ENCODE assay signal across 22 cellular contexts in the genomic region with DNA sequence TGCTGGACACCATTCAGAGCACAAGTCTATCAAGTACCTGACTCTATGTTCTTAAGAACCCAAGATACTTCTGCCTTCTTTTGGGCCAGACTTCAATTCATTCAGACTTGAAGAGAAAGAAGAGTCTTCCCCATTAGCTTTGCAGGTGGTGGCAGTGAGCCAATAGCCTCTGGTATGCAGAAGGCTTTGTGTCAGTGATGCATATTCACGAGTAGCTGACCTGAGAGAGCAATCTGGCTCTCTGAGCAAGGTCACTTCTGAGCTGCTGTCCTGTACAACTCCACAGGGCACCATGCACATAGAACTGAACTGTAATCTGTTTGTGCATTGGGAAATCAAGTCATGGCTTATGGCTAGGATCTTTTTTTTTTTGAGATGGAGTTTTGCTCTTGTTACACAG. TPM values are rescaled to one million over a fixed set of nuclear protein-coding genes. Genes with fewer than 3 reads are reported as not detected.
A peak's percentile ranks its signal among the peaks of the same experiment; 100 is the strongest.
DNase-seq lines count a peak whose midpoint lies in the region; ATAC-seq and TF ChIP-seq lines count a peak whose summit lies in the region.
"Had no signal": no experiment of that assay in that cellular context is flagged by ENCODE, and none has a peak within 500 bp of the region (broad histone marks: within the 10 kb centered on the region; RNA-seq: fewer than 3 reads in every experiment).

No MANE protein-coding gene starts in this region.

- H3K4me3 ChIP-seq in breast epithelium (no peak overlapping the region), esophagus muscularis mucosa (no peak overlapping the region)
- H3K4me3 ChIP-seq: body of pancreas, lower lobe of right lung had no signal

- intact Hi-C loops in MCF 10A (cut with micrococcal nuclease) = no loop called here
- intact Hi-C loops in breast epithelium (cut with DNase I; ENCODE audit: low total_unique reads) = no loop called here
- intact Hi-C loops in esophagus muscularis mucosa (cut with DNase I) = no loop called here

- H3K27ac ChIP-seq in breast epithelium = no peak overlapping the region
- no peak overlapping the region for H3K27ac ChIP-seq in esophagus muscularis mucosa (replicated peaks in 1 of 4)
- H3K27ac ChIP-seq: body of pancreas, lower lobe of right lung had no signal

- TF ChIP-seq CTCF in MCF 10A (IDR thresholded peaks at IDR 0.05; ENCODE audit: unreplicated experiment) (no peak), breast epithelium (IDR thresholded peaks at IDR 0.05) (no peak), chondrocyte (IDR thresholded peaks at IDR 0.05) (no peak), esophagus muscularis mucosa (IDR thresholded peaks at IDR 0.05) (no peak)

- H3K27me3 Mint-ChIP-seq in MCF 10A (ENCODE audit: insufficient read depth, unreplicated experiment) (no peaks in the 10 kb centered on the region), chondrocyte (ENCODE audit: low read depth) (peaks cover 11% of the 10 kb centered on the region)
- H3K27me3 Mint-ChIP-seq in naive thymus-derived CD8-positive, alpha-beta T cell = peaks cover 0 to 1% (median 0%) of the 10 kb centered on the region in 5 donors

- CTCF ChIA-PET in MCF 10A (lab: Yijun Ruan, JAX) = interaction anchor here (0.6 kb wide), 1 partner anchor 99 kb away, joined by 3 read pairs; no protein-coding TSS in a partner anchor

- no peaks in the 10 kb centered on the region for H3K4me1 ChIP-seq in breast epithelium
- peaks cover 0 to 6% (median 2%) of the 10 kb centered on the region in 4 donors for H3K4me1 ChIP-seq in esophagus muscularis mucosa
- H3K4me1 ChIP-seq: body of pancreas, lower lobe of right lung had no signal

- TF ChIP-seq EP300 in esophagus muscularis mucosa (IDR thresholded peaks at IDR 0.05) = no peak

- H3K36me3 ChIP-seq in breast epithelium (no peaks in the 10 kb centered on the region), esophagus muscularis mucosa (no peaks in the 10 kb centered on the region)
- H3K36me3 ChIP-seq: lower lobe of right lung had no signal

- H3K4me1 Mint-ChIP-seq in MCF 10A (ENCODE audit: insufficient read depth, unreplicated experiment) (peaks cover 4% of the 10 kb centered on the region), chondrocyte (ENCODE audit: low read depth) (no peaks in the 10 kb centered on the region)
- H3K4me1 Mint-ChIP-seq in naive thymus-derived CD8-positive, alpha-beta T cell = no peaks in the 10 kb centered on the region
- H3K4me1 Mint-ChIP-seq: T-helper 17 cell had no signal

- peak; percentile 32 for DNase-seq in MCF 10A (ENCODE audit: unreplicated experiment)
- no peak for DNase-seq in breast epithelium (ENCODE audit: low spot score in 2 of 2)
- DNase-seq in NAMALWA (ENCODE audit: low spot score) = peak; percentile 15
- peak; percentile 4 for DNase-seq in chondrocyte (ENCODE audit: low spot score)
- DNase-seq in renal cortical epithelial cell (ENCODE audit: low read depth) = peak; percentile 39
- DNase-seq in NK-92 (lab: John Stamatoyannopoulos, UW; ENCODE audit: unreplicated experiment) = no peak
- no peak for DNase-seq in esophagus muscularis mucosa (ENCODE audit: extremely low spot score)
- no peak for DNase-seq in naive thymus-derived CD8-positive, alpha-beta T cell
- DNase-seq: activated CD4-positive, CD25-positive, alpha-beta regulatory T cell treated with anti-CD3 and anti-CD28 coated beads, Interleukin-2, amount 50 U/mL, for 72 hours; activated CD8-positive, alpha-beta memory T cell treated with anti-CD3 and anti-CD28 coated beads, Interleukin-2, amount 50 U/mL, for 48 hours; activated naive CD4-positive, alpha-beta T cell; body of pancreas; CD8-positive, alpha-beta T cell; lower lobe of right lung; NCI-H1048; NCI-H2107; SHP77; T-helper 17 cell had no signal

- H3K9me3 ChIP-seq in breast epithelium = no peaks in the 10 kb centered on the region
- no peaks in the 10 kb centered on the region for H3K9me3 ChIP-seq in esophagus muscularis mucosa
- H3K9me3 ChIP-seq: body of pancreas, lower lobe of right lung had no signal

- H3K27ac Mint-ChIP-seq in MCF 10A (ENCODE audit: low read depth, unreplicated experiment) = no peak overlapping the region
- H3K27ac Mint-ChIP-seq in chondrocyte (ENCODE audit: unreplicated experiment) = no peak overlapping the region
- no peak overlapping the region for H3K27ac Mint-ChIP-seq in naive thymus-derived CD8-positive, alpha-beta T cell
- H3K27ac Mint-ChIP-seq: CD8-positive, alpha-beta T cell; nephron; T-helper 17 cell had no signal

- ATAC-seq in naive thymus-derived CD8-positive, alpha-beta T cell = no peak
- ATAC-seq: body of pancreas; CD8-positive, alpha-beta T cell; lower lobe of right lung; T-helper 17 cell had no signal

- no TSS peak for BruUV-seq in MCF 10A (replicated peaks; lab: Mats Ljungman, UMichigan)

- H3K36me3 Mint-ChIP-seq in MCF 10A (ENCODE audit: insufficient read depth, unreplicated experiment) = no peaks in the 10 kb centered on the region
- H3K36me3 Mint-ChIP-seq in chondrocyte (ENCODE audit: low read depth) = no peaks in the 10 kb centered on the region
- no peaks in the 10 kb centered on the region for H3K36me3 Mint-ChIP-seq in naive thymus-derived CD8-positive, alpha-beta T cell
- H3K36me3 Mint-ChIP-seq: CD8-positive, alpha-beta T cell had no signal

- H3K27me3 ChIP-seq in breast epithelium (no peaks in the 10 kb centered on the region), esophagus muscularis mucosa (peaks cover 0 to 5% (median 0%) of the 10 kb centered on the region in 4 donors)
- H3K27me3 ChIP-seq: body of pancreas had no signal

- TF ChIP-seq POLR2A in breast epithelium (IDR thresholded peaks at IDR 0.05) = no peak
- no peak for TF ChIP-seq POLR2A in esophagus muscularis mucosa (IDR thresholded peaks at IDR 0.05; ENCODE audit: low read depth)

- H3K4me3 Mint-ChIP-seq in MCF 10A (ENCODE audit: unreplicated experiment) (no peak overlapping the region), chondrocyte (ENCODE audit: unreplicated experiment) (no peak overlapping the region)
- H3K4me3 Mint-ChIP-seq in naive thymus-derived CD8-positive, alpha-beta T cell = no peak overlapping the region
- H3K4me3 Mint-ChIP-seq: CD8-positive, alpha-beta T cell; nephron; T-helper 17 cell had no signal

- POLR2A ChIA-PET in MCF 10A (lab: Yijun Ruan, JAX) = interaction anchor here (0.6 kb wide), 1 partner anchor 682 kb away, joined by 3 read pairs; no protein-coding TSS in a partner anchor
- POLR2A ChIA-PET in naive thymus-derived CD8-positive, alpha-beta T cell (lab: Charles Lee) = no interaction called here

- H3K9me3 Mint-ChIP-seq in MCF 10A (ENCODE audit: unreplicated experiment) (no peaks in the 10 kb centered on the region), chondrocyte (ENCODE audit: low read depth) (no peaks in the 10 kb centered on the region)
- no peaks in the 10 kb centered on the region for H3K9me3 Mint-ChIP-seq in naive thymus-derived CD8-positive, alpha-beta T cell
- H3K9me3 Mint-ChIP-seq: CD8-positive, alpha-beta T cell; nephron had no signal

- WGBS in esophagus muscularis mucosa = 33% methylated on average over 1 of the region's 1 CpG

RNA-seq across cellular contexts. Expression of a gene that starts 39.9 kb away (rescaled TPM):
- not detected in 2 replicates for total RNA-seq in MCF 10A (2022)
- 1 to 10 TPM in 1 of 3 donors, under 1 TPM in 1, not detected in 1; 0.66 to 2.4 TPM for total RNA-seq in breast epithelium
- total RNA-seq in chondrocyte = not detected in 3 replicates
- total RNA-seq in renal cortical epithelial cell = 0.45 TPM in 1 of 2 replicates, not detected in the other
- total RNA-seq in esophagus muscularis mucosa = not detected
- total RNA-seq in naive thymus-derived CD8-positive, alpha-beta T cell = 10 to 100 TPM; 26.8 to 34.9 TPM
- polyA plus RNA-seq in naive thymus-derived CD8-positive, alpha-beta T cell = 100 to 1,000 TPM in 2 of 3 donors, 10 to 100 TPM in 1; 67.3 to 155 (median 119) TPM
- total RNA-seq: body of pancreas, lower lobe of right lung, pulmonary artery endothelial cell, subcutaneous adipose tissue had no signal
- polyA plus RNA-seq: AG04450 had no signal

RNA-seq across cellular contexts. Expression of a gene that starts 46.3 kb away (rescaled TPM):
- total RNA-seq in MCF 10A (2022) (50.5 and 51.6 TPM in 2 replicates), breast epithelium (10 to 100 TPM; 31.0 to 44.6 (median 32.8) TPM), chondrocyte (51.4 to 57.4 TPM (median 54.5 TPM) in 3 replicates), renal cortical epithelial cell (32.5 and 71.8 TPM in 2 replicates), esophagus muscularis mucosa (10 to 100 TPM; 24.0 to 37.6 (median 30.1) TPM)
- 10 to 100 TPM; 77.6 to 80.4 TPM for total RNA-seq in naive thymus-derived CD8-positive, alpha-beta T cell
- 100 to 1,000 TPM; 139 to 155 (median 149) TPM for polyA plus RNA-seq in naive thymus-derived CD8-positive, alpha-beta T cell

Comparison
In these comparisons a context has a peak if more than half of its experiments do, and no peak if none do; other contexts are left out.
1. DNase-seq: peak in MCF 10A (single experiment), NAMALWA (single experiment), chondrocyte (single experiment) and renal cortical epithelial cell (single experiment); none in breast epithelium (0 of 2), NK-92 (single experiment), esophagus muscularis mucosa (single experiment) and naive thymus-derived CD8-positive, alpha-beta T cell (0 of 10).
2. RNA of a gene that starts 39.9 kb away (total RNA-seq): 26.8 to 34.9 TPM in naive thymus-derived CD8-positive, alpha-beta T cell; 0.66 to 2.4 TPM in breast epithelium, 0.45 TPM in renal cortical epithelial cell, not detected in MCF 10A, not detected in chondrocyte and not detected in esophagus muscularis mucosa; every median in the first group is over 4 times any median in the second.